In genomic region chr10:68868173-68868572, GRCh38 we compare ENCODE assay signal across 1 cellular context. TPM values are rescaled to one million over a fixed set of nuclear protein-coding genes. Genes with fewer than 3 reads are reported as not detected.
"Had no signal": no experiment of that assay in that cellular context is flagged by ENCODE, and none has a peak within 500 bp of the region (broad histone marks: within the 10 kb centered on the region; RNA-seq: fewer than 3 reads in every experiment).

No MANE protein-coding gene starts in this region.

RNA-seq across cellular contexts. Expression of gene STOX1, which starts 40.8 kb away (rescaled TPM):
- polyA plus RNA-seq: immature natural killer cell had no signal
